In the genomic region with DNA sequence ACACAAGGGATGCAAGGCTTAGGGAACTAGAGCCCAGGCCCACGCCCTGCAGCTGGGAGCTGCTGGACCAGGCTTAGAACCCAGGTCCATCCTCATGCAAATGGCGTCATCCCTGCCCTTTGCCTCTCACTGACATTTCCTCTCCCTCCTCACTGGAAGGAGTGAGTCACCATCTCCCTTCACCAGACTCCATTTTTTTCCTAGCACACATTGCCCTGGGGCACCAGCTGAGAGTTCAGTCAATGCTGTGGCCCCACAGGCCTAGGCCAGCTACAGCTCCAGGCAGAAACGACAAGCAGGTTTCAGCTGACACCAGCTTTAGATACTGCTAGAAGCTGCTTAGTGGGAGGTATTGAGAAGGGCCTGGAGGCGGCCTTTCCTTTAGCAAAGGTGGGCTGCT, we compare ENCODE assay signal across 27 cellular contexts.
DNase-seq lines count a peak whose midpoint lies in the region; ATAC-seq lines count a peak whose summit lies in the region.
"Had no signal": no experiment of that assay in that cellular context is flagged by ENCODE, and none has a peak within 500 bp of the region (broad histone marks: within the 10 kb centered on the region; RNA-seq: fewer than 3 reads in every experiment).

No MANE protein-coding gene starts in this region.

- peak; percentile 13 for DNase-seq in COLO668 (lab: John Stamatoyannopoulos, UW; ENCODE audit: unreplicated experiment)
- peak; percentile 4 for DNase-seq in HK-2 (ENCODE audit: unreplicated experiment)
- peak; percentile 49 for DNase-seq in SK-MEL-5 (ENCODE audit: low read depth, low spot score)
- DNase-seq in kidney tubule cell (ENCODE audit: low spot score): peak; percentile 55
- no peak for DNase-seq in HUDEP-2 (lab: John Stamatoyannopoulos, UW; ENCODE audit: unreplicated experiment in 76 of 76)
- DNase-seq: activated CD4-positive, alpha-beta T cell treated with anti-CD3 and anti-CD28 coated beads, Interleukin-2, amount 10 ng/mL, durations not matched to agents 24 days and 14 days; activated naive CD4-positive, alpha-beta T cell treated with Interleukin-2 at 50 U/mL for 16 hours; activated T-cell treated with anti-CD3 and anti-CD28 coated beads, Interleukin-2, amount 50 U/mL, for 72 hours; C1 segment of cervical spinal cord; effector CD8-positive, alpha-beta T cell; GOT3; heart left ventricle; KBM-7; left cardiac atrium; MM.1S; NCI-H1417; NCI-H2081 treated with DMSO at 0.1 percent for 48 hours; NCI-H446; NCI-H82; right cardiac atrium; SHP77; stimulated activated CD4-positive, alpha-beta T cell treated with anti-CD3 and anti-CD28 coated beads, Interleukin-4, amount 100 ng/mL, for 4 hours; stimulated activated naive B cell treated with anti-CD40 and anti-IgM and Interleukin-4, amounts not matched to agents 10 μg/mL and 1 μg/mL and 100 μg/mL, for 72 hours; WERI-Rb-1 had no signal

- in situ Hi-C loops in SK-MEL-5 (cut with HindIII; ENCODE audit: low pct_unique_long_range_greater_than_20kb, low sequenced_read_pairs): no loop called here

- ATAC-seq in HG02798 (IDR thresholded peaks at IDR 0.05; ENCODE audit: poor library complexity, unreplicated experiment) (no peak), HG03520 (IDR thresholded peaks at IDR 0.05; ENCODE audit: unreplicated experiment) (no peak), HG03460 (IDR thresholded peaks at IDR 0.05; ENCODE audit: unreplicated experiment) (no peak)
- ATAC-seq: activated T-cell treated with anti-CD3 and anti-CD28 coated beads, Interleukin-2, amount 50 U/mL, for 72 hours; heart left ventricle; left cardiac atrium; right cardiac atrium; stimulated activated naive B cell treated with anti-CD40 and anti-IgM and Interleukin-4, amounts not matched to agents 10 μg/mL and 1 μg/mL and 100 μg/mL, for 72 hours had no signal

Comparison
In these comparisons a context has a peak if more than half of its experiments do, and no peak if none do; other contexts are left out.
1. DNase-seq: peak in COLO668 (single experiment), HK-2 (single experiment), SK-MEL-5 (single experiment) and kidney tubule cell (single experiment); none in HUDEP-2 (0 of 76).